In the genomic region with DNA sequence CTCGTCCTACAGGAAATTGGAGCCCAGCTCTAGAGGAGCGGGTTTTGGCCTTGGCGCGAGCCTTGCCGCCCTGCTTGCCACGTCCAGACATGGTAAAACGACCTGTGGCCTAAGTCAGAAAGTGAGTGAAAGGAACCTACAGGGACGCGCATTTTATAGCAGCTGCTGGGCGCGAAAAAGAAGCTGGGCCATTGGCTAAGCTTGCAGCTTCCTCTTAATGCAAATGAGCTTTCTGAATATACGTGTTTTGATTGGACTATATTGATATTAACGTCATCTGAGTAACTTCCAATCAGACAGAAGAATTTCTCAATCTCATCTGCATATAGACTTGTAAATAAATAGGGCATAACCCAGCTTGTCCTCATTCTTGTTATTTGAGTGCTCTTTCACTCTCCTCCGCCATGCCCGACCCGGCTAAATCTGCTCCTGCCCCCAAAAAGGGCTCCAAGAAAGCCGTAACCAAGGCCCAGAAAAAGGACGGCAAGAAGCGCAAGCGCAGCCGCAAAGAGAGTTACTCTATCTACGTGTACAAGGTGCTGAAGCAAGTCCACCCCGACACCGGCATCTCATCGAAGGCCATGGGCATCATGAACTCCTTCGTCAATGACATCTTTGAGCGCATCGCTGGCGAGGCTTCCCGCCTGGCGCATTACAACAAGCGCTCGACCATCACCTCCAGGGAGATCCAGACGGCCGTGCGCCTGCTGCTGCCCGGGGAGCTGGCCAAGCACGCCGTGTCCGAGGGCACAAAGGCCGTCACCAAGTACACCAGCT, we compare ENCODE assay signal across 1 cellular context.
A peak's percentile ranks its signal among the peaks of the same experiment; 100 is the strongest.
TF ChIP-seq lines count a peak whose summit lies in the region.

No MANE protein-coding gene starts in this region.

TF ChIP-seq in K562, 482 proteins besides CTCF, POLR2A, EP300 and RAD21 (continued from another document and continues in another):
- TF ChIP-seq, protein P1, sequence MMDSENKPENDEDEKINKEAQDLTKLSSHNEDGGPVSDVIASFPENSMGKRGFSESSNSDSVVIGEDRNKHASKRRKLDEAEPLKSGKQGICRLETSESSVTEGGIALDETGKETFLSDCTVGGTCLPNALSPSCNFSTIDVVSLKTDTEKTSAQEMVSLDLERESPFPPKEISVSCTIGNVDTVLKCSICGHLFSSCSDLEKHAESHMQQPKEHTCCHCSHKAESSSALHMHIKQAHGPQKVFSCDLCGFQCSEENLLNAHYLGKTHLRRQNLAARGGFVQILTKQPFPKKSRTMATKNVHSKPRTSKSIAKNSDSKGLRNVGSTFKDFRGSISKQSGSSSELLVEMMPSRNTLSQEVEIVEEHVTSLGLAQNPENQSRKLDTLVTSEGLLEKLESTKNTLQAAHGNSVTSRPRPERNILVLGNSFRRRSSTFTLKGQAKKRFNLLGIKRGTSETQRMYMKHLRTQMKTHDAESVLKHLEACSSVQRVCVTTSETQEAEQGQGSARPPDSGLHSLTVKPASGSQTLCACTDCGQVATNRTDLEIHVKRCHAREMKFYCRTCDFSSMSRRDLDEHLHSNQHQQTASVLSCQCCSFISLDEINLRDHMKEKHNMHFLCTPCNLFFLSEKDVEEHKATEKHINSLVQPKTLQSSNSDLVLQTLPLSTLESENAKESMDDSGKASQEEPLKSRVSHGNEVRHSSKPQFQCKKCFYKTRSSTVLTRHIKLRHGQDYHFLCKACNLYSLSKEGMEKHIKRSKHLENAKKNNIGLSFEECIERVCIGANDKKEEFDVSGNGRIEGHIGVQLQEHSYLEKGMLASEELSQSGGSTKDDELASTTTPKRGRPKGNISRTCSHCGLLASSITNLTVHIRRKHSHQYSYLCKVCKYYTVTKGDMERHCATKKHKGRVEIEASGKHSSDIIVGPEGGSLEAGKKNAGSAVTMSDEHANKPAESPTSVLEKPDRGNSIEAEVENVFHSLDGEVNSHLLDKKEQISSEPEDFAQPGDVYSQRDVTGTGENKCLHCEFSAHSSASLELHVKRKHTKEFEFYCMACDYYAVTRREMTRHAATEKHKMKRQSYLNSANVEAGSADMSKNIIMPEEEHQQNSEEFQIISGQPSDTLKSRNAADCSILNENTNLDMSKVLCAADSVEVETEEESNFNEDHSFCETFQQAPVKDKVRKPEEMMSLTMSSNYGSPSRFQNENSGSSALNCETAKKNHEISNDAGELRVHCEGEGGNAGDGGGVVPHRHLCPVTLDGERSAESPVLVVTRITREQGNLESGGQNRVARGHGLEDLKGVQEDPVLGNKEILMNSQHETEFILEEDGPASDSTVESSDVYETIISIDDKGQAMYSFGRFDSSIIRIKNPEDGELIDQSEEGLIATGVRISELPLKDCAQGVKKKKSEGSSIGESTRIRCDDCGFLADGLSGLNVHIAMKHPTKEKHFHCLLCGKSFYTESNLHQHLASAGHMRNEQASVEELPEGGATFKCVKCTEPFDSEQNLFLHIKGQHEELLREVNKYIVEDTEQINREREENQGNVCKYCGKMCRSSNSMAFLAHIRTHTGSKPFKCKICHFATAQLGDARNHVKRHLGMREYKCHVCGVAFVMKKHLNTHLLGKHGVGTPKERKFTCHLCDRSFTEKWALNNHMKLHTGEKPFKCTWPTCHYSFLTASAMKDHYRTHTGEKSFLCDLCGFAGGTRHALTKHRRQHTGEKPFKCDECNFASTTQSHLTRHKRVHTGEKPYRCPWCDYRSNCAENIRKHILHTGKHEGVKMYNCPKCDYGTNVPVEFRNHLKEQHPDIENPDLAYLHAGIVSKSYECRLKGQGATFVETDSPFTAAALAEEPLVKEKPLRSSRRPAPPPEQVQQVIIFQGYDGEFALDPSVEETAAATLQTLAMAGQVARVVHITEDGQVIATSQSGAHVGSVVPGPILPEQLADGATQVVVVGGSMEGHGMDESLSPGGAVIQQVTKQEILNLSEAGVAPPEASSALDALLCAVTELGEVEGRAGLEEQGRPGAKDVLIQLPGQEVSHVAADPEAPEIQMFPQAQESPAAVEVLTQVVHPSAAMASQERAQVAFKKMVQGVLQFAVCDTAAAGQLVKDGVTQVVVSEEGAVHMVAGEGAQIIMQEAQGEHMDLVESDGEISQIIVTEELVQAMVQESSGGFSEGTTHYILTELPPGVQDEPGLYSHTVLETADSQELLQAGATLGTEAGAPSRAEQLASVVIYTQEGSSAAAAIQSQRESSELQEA (IDR thresholded peaks at IDR 0.05; ENCODE audit: low read depth) = no peak
- TF ChIP-seq LARP7 (IDR thresholded peaks at IDR 0.05) = no peak
- TF ChIP-seq CHD1 (IDR thresholded peaks at IDR 0.05; ENCODE audit: low read length) = no peak
- TF ChIP-seq ZNF23 (CRISPR knock-in tag; IDR thresholded peaks at IDR 0.05) = no peak
- TF ChIP-seq CXXC5 (CRISPR knock-in tag; IDR thresholded peaks at IDR 0.05) = peak; percentile 85
- TF ChIP-seq NR2C2 (CRISPR knock-in tag; IDR thresholded peaks at IDR 0.05) = peak; percentile 81
- TF ChIP-seq NR2C2 (tag; IDR thresholded peaks at IDR 0.05) = no peak
- TF ChIP-seq ZNF274 (IDR thresholded peaks at IDR 0.05; ENCODE audit: borderline replicate concordance, low read depth, low read length) = no peak
- peak; percentile 98 for TF ChIP-seq ZFX (CRISPR knock-in tag; IDR thresholded peaks at IDR 0.05)
- TF ChIP-seq CEBPZ (IDR thresholded peaks at IDR 0.05; ENCODE audit: borderline replicate concordance, low read depth, low read length) = no peak
- no peak for TF ChIP-seq HES1 (IDR thresholded peaks at IDR 0.05; ENCODE audit: low read depth)
- peak; percentile 83 for TF ChIP-seq ZNF511 (CRISPR knock-in tag; IDR thresholded peaks at IDR 0.05)
- peak; percentile 42; the same call in 1 of the 2 replicates for TF ChIP-seq FOSL1 (tag; conservative IDR thresholded peaks at IDR 0.05)
- TF ChIP-seq CCNT2 (IDR thresholded peaks at IDR 0.05; ENCODE audit: borderline replicate concordance, extremely low read depth, insufficient read length, low read depth, low read length) = no peak
- TF ChIP-seq PYGO2 (tag; IDR thresholded peaks at IDR 0.05) = no peak
- TF ChIP-seq ZFP91 (CRISPR knock-in tag; IDR thresholded peaks at IDR 0.05) = peak; percentile 54
- TF ChIP-seq, protein P2, sequence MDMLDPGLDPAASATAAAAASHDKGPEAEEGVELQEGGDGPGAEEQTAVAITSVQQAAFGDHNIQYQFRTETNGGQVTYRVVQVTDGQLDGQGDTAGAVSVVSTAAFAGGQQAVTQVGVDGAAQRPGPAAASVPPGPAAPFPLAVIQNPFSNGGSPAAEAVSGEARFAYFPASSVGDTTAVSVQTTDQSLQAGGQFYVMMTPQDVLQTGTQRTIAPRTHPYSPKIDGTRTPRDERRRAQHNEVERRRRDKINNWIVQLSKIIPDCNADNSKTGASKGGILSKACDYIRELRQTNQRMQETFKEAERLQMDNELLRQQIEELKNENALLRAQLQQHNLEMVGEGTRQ (CRISPR knock-in tag; IDR thresholded peaks at IDR 0.05) = no peak
- TF ChIP-seq PRMT5 (CRISPR knock-in tag; IDR thresholded peaks at IDR 0.05) = peak; percentile 15; the same call in 1 of the 2 replicates
- TF ChIP-seq LEF1 (IDR thresholded peaks at IDR 0.05) = no peak
- TF ChIP-seq ZNF121 (CRISPR knock-in tag; conservative IDR thresholded peaks at IDR 0.05) = no peak
- TF ChIP-seq CAMTA2 (CRISPR knock-in tag; conservative IDR thresholded peaks at IDR 0.05) = no peak; the same call in 1 of the 2 replicates
- no peak for TF ChIP-seq EGR1 (conservative IDR thresholded peaks at IDR 0.05)
- TF ChIP-seq, protein P3, sequence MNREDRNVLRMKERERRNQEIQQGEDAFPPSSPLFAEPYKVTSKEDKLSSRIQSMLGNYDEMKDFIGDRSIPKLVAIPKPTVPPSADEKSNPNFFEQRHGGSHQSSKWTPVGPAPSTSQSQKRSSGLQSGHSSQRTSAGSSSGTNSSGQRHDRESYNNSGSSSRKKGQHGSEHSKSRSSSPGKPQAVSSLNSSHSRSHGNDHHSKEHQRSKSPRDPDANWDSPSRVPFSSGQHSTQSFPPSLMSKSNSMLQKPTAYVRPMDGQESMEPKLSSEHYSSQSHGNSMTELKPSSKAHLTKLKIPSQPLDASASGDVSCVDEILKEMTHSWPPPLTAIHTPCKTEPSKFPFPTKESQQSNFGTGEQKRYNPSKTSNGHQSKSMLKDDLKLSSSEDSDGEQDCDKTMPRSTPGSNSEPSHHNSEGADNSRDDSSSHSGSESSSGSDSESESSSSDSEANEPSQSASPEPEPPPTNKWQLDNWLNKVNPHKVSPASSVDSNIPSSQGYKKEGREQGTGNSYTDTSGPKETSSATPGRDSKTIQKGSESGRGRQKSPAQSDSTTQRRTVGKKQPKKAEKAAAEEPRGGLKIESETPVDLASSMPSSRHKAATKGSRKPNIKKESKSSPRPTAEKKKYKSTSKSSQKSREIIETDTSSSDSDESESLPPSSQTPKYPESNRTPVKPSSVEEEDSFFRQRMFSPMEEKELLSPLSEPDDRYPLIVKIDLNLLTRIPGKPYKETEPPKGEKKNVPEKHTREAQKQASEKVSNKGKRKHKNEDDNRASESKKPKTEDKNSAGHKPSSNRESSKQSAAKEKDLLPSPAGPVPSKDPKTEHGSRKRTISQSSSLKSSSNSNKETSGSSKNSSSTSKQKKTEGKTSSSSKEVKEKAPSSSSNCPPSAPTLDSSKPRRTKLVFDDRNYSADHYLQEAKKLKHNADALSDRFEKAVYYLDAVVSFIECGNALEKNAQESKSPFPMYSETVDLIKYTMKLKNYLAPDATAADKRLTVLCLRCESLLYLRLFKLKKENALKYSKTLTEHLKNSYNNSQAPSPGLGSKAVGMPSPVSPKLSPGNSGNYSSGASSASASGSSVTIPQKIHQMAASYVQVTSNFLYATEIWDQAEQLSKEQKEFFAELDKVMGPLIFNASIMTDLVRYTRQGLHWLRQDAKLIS (CRISPR knock-in tag; IDR thresholded peaks at IDR 0.05) = peak; percentile 95
- TF ChIP-seq, protein P4, sequence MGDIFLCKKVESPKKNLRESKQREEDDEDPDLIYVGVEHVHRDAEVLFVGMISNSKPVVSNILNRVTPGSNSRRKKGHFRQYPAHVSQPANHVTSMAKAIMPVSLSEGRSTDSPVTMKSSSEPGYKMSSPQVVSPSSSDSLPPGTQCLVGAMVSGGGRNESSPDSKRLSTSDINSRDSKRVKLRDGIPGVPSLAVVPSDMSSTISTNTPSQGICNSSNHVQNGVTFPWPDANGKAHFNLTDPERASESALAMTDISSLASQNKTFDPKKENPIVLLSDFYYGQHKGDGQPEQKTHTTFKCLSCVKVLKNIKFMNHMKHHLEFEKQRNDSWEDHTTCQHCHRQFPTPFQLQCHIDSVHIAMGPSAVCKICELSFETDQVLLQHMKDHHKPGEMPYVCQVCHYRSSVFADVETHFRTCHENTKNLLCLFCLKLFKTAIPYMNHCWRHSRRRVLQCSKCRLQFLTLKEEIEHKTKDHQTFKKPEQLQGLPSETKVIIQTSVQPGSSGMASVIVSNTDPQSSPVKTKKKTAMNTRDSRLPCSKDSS (IDR thresholded peaks at IDR 0.05; ENCODE audit: low read depth, partially characterized antibody) = no peak
- no peak for TF ChIP-seq SMARCA5 (IDR thresholded peaks at IDR 0.05)
- TF ChIP-seq MTA2 (IDR thresholded peaks at IDR 0.05; ENCODE audit: low read depth) = no peak
- peak; percentile 75 for TF ChIP-seq SNRNP70 (optimal IDR thresholded peaks at IDR 0.05; ENCODE audit: low read depth, low read length)
- TF ChIP-seq, protein P5, sequence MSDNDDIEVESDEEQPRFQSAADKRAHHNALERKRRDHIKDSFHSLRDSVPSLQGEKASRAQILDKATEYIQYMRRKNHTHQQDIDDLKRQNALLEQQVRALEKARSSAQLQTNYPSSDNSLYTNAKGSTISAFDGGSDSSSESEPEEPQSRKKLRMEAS (CRISPR knock-in tag; IDR thresholded peaks at IDR 0.05) = peak; percentile 71
- TF ChIP-seq NELFE (IDR thresholded peaks at IDR 0.05; ENCODE audit: insufficient read depth, insufficient read length) = peak; percentile 80
- TF ChIP-seq NUFIP1 (IDR thresholded peaks at IDR 0.05; ENCODE audit: partially characterized antibody) = no peak
- peak; percentile 63; the same call in 1 of the 2 replicates for TF ChIP-seq ETV1 (tag; conservative IDR thresholded peaks at IDR 0.05; ENCODE audit: low read depth)
- TF ChIP-seq ZFP36 (IDR thresholded peaks at IDR 0.05; ENCODE audit: low read depth, low read length, partially characterized antibody) = peak; percentile 54
- TF ChIP-seq ARHGAP35 (IDR thresholded peaks at IDR 0.05; ENCODE audit: partially characterized antibody) = no peak
- peak; percentile 16; the same call in 1 of the 2 replicates for TF ChIP-seq NFE2 (IDR thresholded peaks at IDR 0.05; ENCODE audit: low read depth)
- TF ChIP-seq TBP (optimal IDR thresholded peaks at IDR 0.05; ENCODE audit: low read depth, low read length) = no peak
